Comparison of ENCODE assay signal across 30 cellular contexts in the genomic region with DNA sequence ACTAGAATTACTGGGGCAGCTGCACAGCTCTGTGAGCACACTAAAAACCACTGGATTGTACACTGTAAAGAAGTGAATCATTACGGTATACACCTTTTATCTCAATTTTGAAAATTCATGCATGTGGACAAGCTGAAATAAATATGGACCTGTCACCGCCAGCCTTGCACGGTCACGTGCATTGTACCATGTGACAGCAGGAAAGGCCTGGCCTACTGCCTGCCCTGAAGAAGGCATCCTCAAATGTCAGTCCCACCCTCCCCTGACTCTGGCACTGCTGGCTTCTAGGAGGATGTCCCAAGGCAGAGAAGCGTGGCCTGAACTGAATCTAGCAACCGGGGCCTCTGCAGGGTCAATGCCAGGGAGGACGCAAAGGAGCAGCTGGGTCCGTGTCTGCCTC. TPM values are rescaled to one million over a fixed set of nuclear protein-coding genes. Genes with fewer than 3 reads are reported as not detected.
"Had no signal": no experiment of that assay in that cellular context is flagged by ENCODE, and none has a peak within 500 bp of the region (broad histone marks: within the 10 kb centered on the region; RNA-seq: fewer than 3 reads in every experiment).

No MANE protein-coding gene starts in this region.

- ATAC-seq: activated naive CD4-positive, alpha-beta T cell treated with anti-CD3 and anti-CD28 coated beads, Interleukin-2, amount 50 U/mL, for 72 hours; activated T-helper 17 cell treated with anti-CD3 and anti-CD28 coated beads, Interleukin-2, amount 50 U/mL, for 72 hours; naive thymus-derived CD8-positive, alpha-beta T cell; stimulated activated effector memory CD8-positive, alpha-beta T cell treated with anti-CD3 and anti-CD28 coated beads, Interleukin-12 subunit alpha, Interleukin-12 subunit beta, amount 100 ng/mL, for 72 hours; stimulated activated naive CD8-positive, alpha-beta T cell treated with anti-CD3 and anti-CD28 coated beads, Interleukin-15, amount 100 ng/mL, for 72 hours had no signal

- H2AFZ ChIP-seq: neural progenitor cell had no signal

- H3K9ac ChIP-seq: neural progenitor cell had no signal

- H3K4me1 ChIP-seq: ascending aorta, neural progenitor cell, tibial artery had no signal

- H3K4me2 ChIP-seq: neural progenitor cell had no signal

- H3K36me3 ChIP-seq: ascending aorta, brain microvascular endothelial cell, neural progenitor cell, tibial artery had no signal

- H3K27ac ChIP-seq: ascending aorta, brain microvascular endothelial cell, neural progenitor cell, skin epidermis, tibial artery had no signal

- H3K9me3 ChIP-seq: ascending aorta, tibial artery had no signal

- DNase-seq: activated CD4-positive, alpha-beta T cell treated with anti-CD3 and anti-CD28 coated beads for 1 hour; activated CD4-positive, alpha-beta T cell treated with anti-CD3 and anti-CD28 coated beads, Interleukin-2, amount 50 U/mL, for 4 hours; activated CD8-positive, alpha-beta memory T cell treated with anti-CD3 and anti-CD28 coated beads for 24 hours; activated CD8-positive, alpha-beta memory T cell treated with anti-CD3 and anti-CD28 coated beads, Interleukin-2, amount 50 U/mL, for 4 hours; activated T-cell treated with anti-CD3 and anti-CD28 coated beads, Interleukin-2, amount 50 U/mL, for 24 hours; brain microvascular endothelial cell; central memory CD4-positive, alpha-beta T cell; dermis blood vessel endothelial cell; effector CD8-positive, alpha-beta T cell; erythroblast; left cardiac atrium; stimulated activated CD4-positive, alpha-beta T cell treated with anti-CD3 and anti-CD28 coated beads, Interleukin-1b, Interleukin-23, amount 100 ng/mL, for 48 hours; stimulated activated naive CD8-positive, alpha-beta T cell treated with anti-CD3 and anti-CD28 coated beads, Interleukin-15, amount 100 ng/mL, for 72 hours; T-helper 1 cell; tibial artery had no signal

- FAIRE-seq: frontal cortex, islet of Langerhans, TTC549 had no signal

- H3K4me3 ChIP-seq: ascending aorta, lung, neural progenitor cell, skin epidermis, tibial artery had no signal

- H3K27me3 ChIP-seq: ascending aorta, neural progenitor cell had no signal

RNA-seq across cellular contexts. Expression of a gene that starts 34.6 kb away (rescaled TPM):
- total RNA-seq: activated naive CD4-positive, alpha-beta T cell treated with anti-CD3 and anti-CD28 coated beads, Interleukin-2, amount 50 U/mL, for 72 hours; activated T-helper 17 cell treated with anti-CD3 and anti-CD28 coated beads, Interleukin-2, amount 50 U/mL, for 72 hours; ascending aorta; dermis blood vessel endothelial cell; frontal cortex; left cardiac atrium; lung; mesenteric fat pad; naive thymus-derived CD8-positive, alpha-beta T cell; osteoblast; ureter had no signal
- polyA plus RNA-seq: naive thymus-derived CD8-positive, alpha-beta T cell; right cardiac atrium had no signal

RNA-seq across cellular contexts. Expression of a gene that starts 39.9 kb away (rescaled TPM):
- total RNA-seq: activated naive CD4-positive, alpha-beta T cell treated with anti-CD3 and anti-CD28 coated beads, Interleukin-2, amount 50 U/mL, for 72 hours; activated T-helper 17 cell treated with anti-CD3 and anti-CD28 coated beads, Interleukin-2, amount 50 U/mL, for 72 hours; ascending aorta; dermis blood vessel endothelial cell; naive thymus-derived CD8-positive, alpha-beta T cell; ureter had no signal
- polyA plus RNA-seq: naive thymus-derived CD8-positive, alpha-beta T cell had no signal

RNA-seq across cellular contexts. Expression of a gene that starts 54.9 kb away (rescaled TPM):
- total RNA-seq: frontal cortex had no signal
